Comparison of ENCODE assay signal across 11 cellular contexts in the genomic region with DNA sequence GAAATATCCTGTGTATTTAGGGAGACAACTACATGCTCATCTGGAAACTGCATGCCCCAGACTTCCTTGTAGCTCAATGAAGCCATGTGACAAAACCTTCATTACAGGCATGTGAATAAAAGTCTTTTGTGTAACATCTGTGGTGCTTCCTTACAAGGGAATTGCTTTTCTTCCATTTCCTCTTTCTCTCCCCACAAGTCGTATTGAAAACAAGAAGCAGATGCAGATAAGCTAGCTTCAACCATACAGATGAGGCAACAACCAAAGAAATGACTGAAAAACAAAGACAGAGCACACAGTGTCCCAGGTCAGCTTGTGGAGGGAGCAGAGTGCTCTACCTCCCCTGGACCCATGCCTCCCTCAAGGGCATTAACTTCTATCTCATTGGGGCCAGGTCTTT.
DNase-seq lines count a peak whose midpoint lies in the region; ATAC-seq and TF ChIP-seq lines count a peak whose summit lies in the region.
"Had no signal": no experiment of that assay in that cellular context is flagged by ENCODE, and none has a peak within 500 bp of the region (broad histone marks: within the 10 kb centered on the region; RNA-seq: fewer than 3 reads in every experiment).

No MANE protein-coding gene starts in this region.

- peak; percentile 45 for ATAC-seq in GM19025 (IDR thresholded peaks at IDR 0.05; ENCODE audit: low read depth, unreplicated experiment)
- peak; percentile 57 to 82 for ATAC-seq in gastrocnemius medialis

- intact Hi-C loops in gastrocnemius medialis (cut with DNase I; ENCODE audit: low total_unique reads) = no loop called here

- peak overlapping the region in 3 of 4 donors; percentile 24 to 67 (median 58) for H3K27ac ChIP-seq in gastrocnemius medialis

- H3K9me3 ChIP-seq in gastrocnemius medialis = no peaks in the 10 kb centered on the region

- no peak for TF ChIP-seq POLR2A in gastrocnemius medialis (IDR thresholded peaks at IDR 0.05)

- in situ Hi-C loops in gastrocnemius medialis (cut with MboI; ENCODE audit: low sequenced_read_pairs in 4 of 4) = no loop called here

- no peak overlapping the region for H3K4me3 Mint-ChIP-seq in endothelial cell (ENCODE audit: unreplicated experiment)
- H3K4me3 Mint-ChIP-seq: activated B cell treated with CpG ODN at 0.5 μM for 24 hours had no signal

- H3K9me3 Mint-ChIP-seq in endothelial cell (ENCODE audit: unreplicated experiment) = no peaks in the 10 kb centered on the region
- H3K9me3 Mint-ChIP-seq: activated B cell treated with CpG ODN at 0.5 μM for 24 hours had no signal

- TF ChIP-seq CTCF in endothelial cell (IDR thresholded peaks at IDR 0.05; ENCODE audit: unreplicated experiment) (no peak), gastrocnemius medialis (IDR thresholded peaks at IDR 0.05 in 4 of 5, conservative IDR thresholded peaks at IDR 0.05 in 1 of 5) (no peak)

- no peaks in the 10 kb centered on the region for H3K36me3 Mint-ChIP-seq in endothelial cell (ENCODE audit: low read depth, unreplicated experiment)

- H3K27ac Mint-ChIP-seq in endothelial cell (ENCODE audit: unreplicated experiment) = peak overlapping the region; percentile 72
- H3K27ac Mint-ChIP-seq: activated B cell treated with CpG ODN at 0.5 μM for 24 hours had no signal

- peaks cover 14 to 40% of the 10 kb centered on the region in 2 donors for H3K4me1 ChIP-seq in gastrocnemius medialis

- DNase-seq in KG1 (lab: John Stamatoyannopoulos, UW) = peak; percentile 6
- no peak for DNase-seq in endothelial cell (ENCODE audit: low spot score)
- DNase-seq in gastrocnemius medialis = peak in 1 of 2 donors; percentile 44
- DNase-seq in dedifferentiated amniotic fluid mesenchymal stem cell (ENCODE audit: extremely low spot score) = no peak
- DNase-seq in RKO (ENCODE audit: low spot score) = no peak
- no peak for DNase-seq in cerebellum (ENCODE audit: low spot score)
- no peak for DNase-seq in NCI-H1092 (lab: John Stamatoyannopoulos, UW)
- DNase-seq: activated B cell treated with CpG ODN at 0.5 μM for 24 hours; activated naive CD4-positive, alpha-beta T cell treated with Interleukin-2 at 50 U/mL for 16 hours; effector CD4-positive, alpha-beta T cell had no signal

- H3K27me3 ChIP-seq in gastrocnemius medialis = no peaks in the 10 kb centered on the region

- H3K36me3 ChIP-seq in gastrocnemius medialis = no peaks in the 10 kb centered on the region

- peaks cover 1% of the 10 kb centered on the region for H3K27me3 Mint-ChIP-seq in endothelial cell (ENCODE audit: unreplicated experiment)
- H3K27me3 Mint-ChIP-seq: activated B cell treated with CpG ODN at 0.5 μM for 24 hours had no signal

- H3K4me3 ChIP-seq in gastrocnemius medialis = no peak overlapping the region

- H3K4me1 Mint-ChIP-seq in endothelial cell (ENCODE audit: unreplicated experiment) = peaks cover 12% of the 10 kb centered on the region
